In the genomic region with DNA sequence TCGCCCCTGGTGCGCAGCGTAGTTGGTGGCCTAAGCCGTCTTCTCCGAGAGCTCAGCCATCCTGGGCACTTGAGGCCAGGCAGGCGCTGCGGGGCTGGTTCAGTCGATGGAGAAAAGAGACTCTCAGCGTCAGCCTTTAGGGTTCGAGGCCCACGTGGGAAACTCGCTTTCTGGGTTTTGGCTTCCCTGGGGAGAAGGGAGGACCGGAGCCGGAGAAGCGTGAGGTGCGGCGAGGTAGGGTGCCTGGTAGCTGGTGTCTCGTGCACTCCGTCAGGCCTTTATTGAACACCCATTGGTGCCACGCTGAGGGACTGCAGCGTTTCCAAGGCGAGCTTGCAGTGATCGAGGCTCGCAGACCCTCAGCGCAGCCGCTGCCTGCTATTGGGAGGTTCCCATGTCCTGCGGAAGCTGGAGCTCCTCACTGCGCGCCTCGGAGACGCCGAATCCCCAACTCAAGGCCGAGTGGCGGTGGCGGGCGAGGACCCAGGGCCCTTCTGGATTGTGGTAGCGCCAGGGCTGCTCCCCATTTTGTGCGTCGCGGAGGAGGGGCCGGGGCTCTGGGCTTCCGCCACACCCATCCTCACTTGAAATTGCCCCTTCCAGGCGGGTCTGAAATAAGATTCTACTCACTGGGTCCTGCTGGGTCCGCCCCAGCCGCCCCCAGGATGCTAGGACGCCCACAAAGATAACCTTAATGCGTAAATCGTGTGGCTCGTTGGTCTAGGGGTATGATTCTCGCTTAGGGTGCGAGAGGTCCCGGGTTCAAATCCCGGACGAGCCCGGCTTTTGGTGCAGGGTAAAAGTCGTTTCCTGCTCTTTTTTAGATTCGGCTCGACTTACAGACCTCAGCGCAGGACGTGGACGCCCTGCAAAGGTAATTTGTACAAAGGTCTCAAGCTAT, we compare ENCODE assay signal across 9 cellular contexts. TPM values are rescaled to one million over a fixed set of nuclear protein-coding genes. Genes with fewer than 3 reads are reported as not detected.
A peak's percentile ranks its signal among the peaks of the same experiment; 100 is the strongest.
DNase-seq lines count a peak whose midpoint lies in the region; ATAC-seq, FAIRE-seq and TF ChIP-seq lines count a peak whose summit lies in the region.
"Had no signal": no experiment of that assay in that cellular context is flagged by ENCODE, and none has a peak within 500 bp of the region (broad histone marks: within the 10 kb centered on the region; RNA-seq: fewer than 3 reads in every experiment).

No MANE protein-coding gene starts in this region.

- TF ChIP-seq POLR2A in GM12891 (IDR thresholded peaks at IDR 0.05; ENCODE audit: low read depth, low read length), result no peak
- TF ChIP-seq POLR2A in breast epithelium (IDR thresholded peaks at IDR 0.05), result no peak

- peaks cover 17 to 97% of the 10 kb centered on the region in 2 donors for H3K27me3 ChIP-seq in breast epithelium
- no peaks in the 10 kb centered on the region for H3K27me3 ChIP-seq in mesendoderm (ENCODE audit: insufficient read depth, low read length, poor library complexity)

- H2BK5ac ChIP-seq in mesendoderm (ENCODE audit: low read length), result no peak overlapping the region

- no peak overlapping the region for H4K8ac ChIP-seq in mesendoderm (ENCODE audit: low read depth, low read length)

- DNase-seq in AG04449 (ENCODE audit: low read depth, low spot score), result no peak
- peak; percentile 55 for DNase-seq in GM12891 (ENCODE audit: insufficient read length, low spot score)
- peak; percentile 60 for DNase-seq in RPMI7951 (ENCODE audit: low read depth)
- DNase-seq in breast epithelium (ENCODE audit: low spot score in 2 of 2), result no peak
- DNase-seq in mesendoderm, result peak; percentile 90

- peak overlapping the region; percentile 1 for H3K23ac ChIP-seq in mesendoderm (ENCODE audit: low read length)

- ATAC-seq in GM19467 (IDR thresholded peaks at IDR 0.05; ENCODE audit: unreplicated experiment) (no peak), HG03460 (IDR thresholded peaks at IDR 0.05; ENCODE audit: unreplicated experiment) (no peak), GM21367 (IDR thresholded peaks at IDR 0.05; ENCODE audit: unreplicated experiment) (no peak)

- no peak overlapping the region for H2BK120ac ChIP-seq in mesendoderm (ENCODE audit: low read depth, low read length)

- no peaks in the 10 kb centered on the region for H3K79me1 ChIP-seq in mesendoderm (ENCODE audit: low read length)

- H3K4me2 ChIP-seq in mesendoderm (ENCODE audit: low read length), result peak overlapping the region; percentile 54

- no CpG with 5 or more reads among the region's 61 CpGs for WGBS in mesendoderm (ENCODE audit: extremely low coverage, insufficient coverage, low lambda C conversion rate)

- H3K18ac ChIP-seq in mesendoderm (ENCODE audit: low read length), result no peak overlapping the region

- H3K27ac ChIP-seq in breast epithelium, result no peak overlapping the region
- H3K27ac ChIP-seq in mesendoderm (ENCODE audit: low read depth, low read length), result no peak overlapping the region

- H3K4me1 ChIP-seq in breast epithelium (peaks cover 0 to 5% of the 10 kb centered on the region in 2 donors), mesendoderm (ENCODE audit: control insufficient read depth, low read depth, low read length) (no peaks in the 10 kb centered on the region)

- POLR2A ChIA-PET in AG04449 (lab: Yijun Ruan, JAX), result interaction anchor here (0.8 kb wide), 1 partner anchor 39 kb away, joined by 3 read pairs; no protein-coding TSS in a partner anchor

- H3K4me3 ChIP-seq in AG04449 (ENCODE audit: low read depth, low read length) (peak overlapping the region; percentile 69), breast epithelium (peak overlapping the region in 2 of 3 donors; percentile 8 to 50), mesendoderm (ENCODE audit: low read length) (peak overlapping the region; percentile 75)

- H3K56ac ChIP-seq in mesendoderm (ENCODE audit: low read length), result peak overlapping the region; percentile 92

- no peak overlapping the region for H2BK15ac ChIP-seq in mesendoderm (replicated peaks; ENCODE audit: low read depth)

- CTCF ChIA-PET in AG04449 (lab: Yijun Ruan, JAX), result interaction anchor here (1.0 to 1.3 kb wide), 3 partner anchors 32 to 311 kb away, joined by 3 to 6 read pairs (median 4); a partner anchor contains a TSS

- H3K79me2 ChIP-seq in mesendoderm (ENCODE audit: control insufficient read depth, insufficient read depth, low read length), result no peaks in the 10 kb centered on the region

- intact Hi-C loops in breast epithelium (cut with DNase I; ENCODE audit: low total_unique reads), result no loop called here

- peak overlapping the region; percentile 82 for H3K9ac ChIP-seq in mesendoderm (ENCODE audit: low read length)

- FAIRE-seq in GM12891 (lab: Jason Lieb, UNC), result peak; percentile 71

- TF ChIP-seq CTCF in AG04449 (IDR thresholded peaks at IDR 0.05; ENCODE audit: insufficient read depth, low read length, missing control alignments) (no peak), breast epithelium (IDR thresholded peaks at IDR 0.05) (no peak)

- H3K36me3 ChIP-seq in breast epithelium (no peaks in the 10 kb centered on the region), mesendoderm (ENCODE audit: control insufficient read depth, insufficient read depth, low read length) (no peaks in the 10 kb centered on the region)

- no peak overlapping the region for H4K5ac ChIP-seq in mesendoderm (ENCODE audit: low read length)

- H3K9me3 ChIP-seq in breast epithelium, result no peaks in the 10 kb centered on the region

- no peak overlapping the region for H2AK5ac ChIP-seq in mesendoderm (ENCODE audit: low read length)

- no peak overlapping the region for H3K4ac ChIP-seq in mesendoderm (ENCODE audit: low read depth, low read length)

TF ChIP-seq in GM12891, 5 proteins besides CTCF, POLR2A, EP300 and RAD21:
- no peak for TF ChIP-seq POLR2AphosphoS5 (IDR thresholded peaks at IDR 0.05; ENCODE audit: low read depth, low read length)
- no peak for TF ChIP-seq SPI1 (IDR thresholded peaks at IDR 0.05; ENCODE audit: low read depth, low read length)
- no peak for TF ChIP-seq TAF1 (IDR thresholded peaks at IDR 0.05; ENCODE audit: low read depth, low read length)

RNA-seq across cellular contexts. Expression of a gene that starts 1.2 kb away (rescaled TPM):
- polyA plus RNA-seq in GM12891 (2012; ENCODE audit: low read depth, missing spikeins), result not detected
- 0.36 TPM in 1 of 2 replicates, not detected in the other for total RNA-seq in RPMI7951 (2014; rRNA removed; shearing (Covaris generic))
- not detected for total RNA-seq in breast epithelium
- 0.25 TPM for polyA plus RNA-seq in mesendoderm (2013, experiment 1 of 2)
- 0.11 TPM for polyA plus RNA-seq in mesendoderm (2013, experiment 2 of 2)
- total RNA-seq: mononuclear cell had no signal

RNA-seq across cellular contexts. Expression of a gene that starts 45.8 kb away (rescaled TPM):
- 3.3 TPM for polyA plus RNA-seq in GM12891 (2012; ENCODE audit: low read depth, missing spikeins)
- total RNA-seq in RPMI7951 (2014; rRNA removed; shearing (Covaris generic)), result 9.8 and 14.9 TPM in 2 replicates
- 10 to 100 TPM in 1 of 3 donors, 1 to 10 TPM in 2; 3.5 to 11.1 (median 9.2) TPM for total RNA-seq in breast epithelium
- polyA plus RNA-seq in mesendoderm (2013, experiment 1 of 2), result 5.5 TPM
- polyA plus RNA-seq in mesendoderm (2013, experiment 2 of 2), result 5.8 TPM

RNA-seq across cellular contexts. Expression of a gene that starts 54.3 kb away (rescaled TPM):
- polyA plus RNA-seq in GM12891 (2012; ENCODE audit: low read depth, missing spikeins), result 3.7 TPM
- 1.6 and 2.0 TPM in 2 replicates for total RNA-seq in RPMI7951 (2014; rRNA removed; shearing (Covaris generic))
- 1 to 10 TPM; 4.0 to 5.6 (median 5.6) TPM for total RNA-seq in breast epithelium
- polyA plus RNA-seq in mesendoderm (2013, experiment 1 of 2), result 4.3 TPM
- polyA plus RNA-seq in mesendoderm (2013, experiment 2 of 2), result 4.6 TPM

Comparison
In these comparisons a context has a peak if more than half of its experiments do, and no peak if none do; other contexts are left out.
1. DNase-seq: peak in GM12891 (single experiment), RPMI7951 (single experiment) and mesendoderm (single experiment); none in AG04449 (single experiment) and breast epithelium (0 of 2).
2. Peak in every context shown above with its lines, with median percentiles within 50 percentile points of each other: H3K4me3 ChIP-seq.